Comparison of ENCODE assay signal across 8 cellular contexts in genomic region chr3:179651687-179652466, GRCh38. TPM values are rescaled to one million over a fixed set of nuclear protein-coding genes. Genes with fewer than 3 reads are reported as not detected.
DNase-seq lines count a peak whose midpoint lies in the region; ATAC-seq and TF ChIP-seq lines count a peak whose summit lies in the region.

No MANE protein-coding gene starts in this region.

- H3K36me3 Mint-ChIP-seq in progenitor cell of endocrine pancreas (ENCODE audit: insufficient read depth): no peaks in the 10 kb centered on the region

- peaks cover 21% of the 10 kb centered on the region for H4K20me1 ChIP-seq in PC-3 (ENCODE audit: low read length)

- H3K9me3 ChIP-seq in PC-3 (ENCODE audit: low read length): no peaks in the 10 kb centered on the region

- H3K27me3 ChIP-seq in GM06990 (replicated peaks; ENCODE audit: control insufficient read depth, insufficient read depth, low read length) (no peaks in the 10 kb centered on the region), PC-3 (ENCODE audit: low read length) (no peaks in the 10 kb centered on the region)

- peak overlapping the region; percentile 64 for H3K4me3 ChIP-seq in GM06990 (replicated peaks; ENCODE audit: low read depth, low read length)
- peak overlapping the region; percentile 76 for H3K4me3 ChIP-seq in PC-3 (ENCODE audit: low read length)
- peak overlapping the region; percentile 50 for H3K4me3 ChIP-seq in epithelial cell of esophagus (ENCODE audit: low read length)

- H3K79me2 ChIP-seq in PC-3 (ENCODE audit: low read length): peaks cover 35% of the 10 kb centered on the region

- H3K4me2 ChIP-seq in PC-3 (ENCODE audit: low read length): peak overlapping the region; percentile 88

- H3F3A ChIP-seq in PC-3 (ENCODE audit: low read length, unreplicated experiment): no peaks in the 10 kb centered on the region

- no TSS peak for BruUV-seq in PC-3 (replicated peaks; lab: Mats Ljungman, UMichigan)

- peaks cover 9% of the 10 kb centered on the region for H3K4me1 Mint-ChIP-seq in progenitor cell of endocrine pancreas (ENCODE audit: low read depth)

- H3K9me3 Mint-ChIP-seq in progenitor cell of endocrine pancreas (ENCODE audit: low read depth): no peaks in the 10 kb centered on the region

- peak overlapping the region; percentile 44; the same call in 1 of the 2 replicates for H3K27ac ChIP-seq in PC-3 (ENCODE audit: low read length)

- H3K27me3 Mint-ChIP-seq in progenitor cell of endocrine pancreas: peaks cover 12% of the 10 kb centered on the region

- no peak for TF ChIP-seq CTCF in GM06990 (IDR thresholded peaks at IDR 0.05; ENCODE audit: insufficient read depth, low read length, poor library complexity, severe bottlenecking)
- TF ChIP-seq CTCF in PC-3 (conservative IDR thresholded peaks at IDR 0.05; ENCODE audit: low read depth, low read length): no peak
- TF ChIP-seq CTCF in epithelial cell of esophagus (IDR thresholded peaks at IDR 0.05; ENCODE audit: insufficient read depth, low read depth, low read length, missing control alignments): no peak
- TF ChIP-seq CTCF in progenitor cell of endocrine pancreas (IDR thresholded peaks at IDR 0.05; ENCODE audit: unreplicated experiment): no peak

- no peaks in the 10 kb centered on the region for H3K9me2 ChIP-seq in PC-3 (replicated peaks; ENCODE audit: low read length)

- intact Hi-C loops in PC-3 (cut with micrococcal nuclease): loop anchor here (2.0 to 5.0 kb wide), 3 partner anchors 37 to 950 kb away; partner anchors contain the start of genes MRPL47, NDUFB5 and TTC14

- CTCF ChIA-PET in PC-3 (lab: Charles Lee): no interaction called here

- H3K36me3 ChIP-seq in GM06990 (ENCODE audit: control insufficient read depth, insufficient read depth, low read length) (no peaks in the 10 kb centered on the region), PC-3 (ENCODE audit: low read depth, low read length) (peaks cover 6% of the 10 kb centered on the region; the same call in 1 of the 2 replicates)

- H3K4me1 ChIP-seq in PC-3 (ENCODE audit: insufficient read depth, low read length): peaks cover 16% of the 10 kb centered on the region

- H3K27ac Mint-ChIP-seq in progenitor cell of endocrine pancreas: peak overlapping the region; percentile 26

- peak overlapping the region; percentile 80 for H3K4me3 Mint-ChIP-seq in progenitor cell of endocrine pancreas (ENCODE audit: low read depth)

- DNase-seq in GM06990 (ENCODE audit: extremely low read depth, insufficient read length) (no peak), PC-3 (no peak), epithelial cell of esophagus (ENCODE audit: low read depth) (no peak), progenitor cell of endocrine pancreas (ENCODE audit: low spot score, unreplicated experiment) (no peak), COR-L47 (lab: John Stamatoyannopoulos, UW) (no peak)
- DNase-seq in activated CD4-positive, alpha-beta T cell treated with anti-CD3 and anti-CD28 coated beads for 4 hours: no peak

- peak overlapping the region; percentile 89 for H2AFZ ChIP-seq in PC-3 (ENCODE audit: low read length)

- H3K9ac ChIP-seq in PC-3 (ENCODE audit: low read length): peak overlapping the region; percentile 81

- ATAC-seq in PC-3 (no peak), HG02981 (IDR thresholded peaks at IDR 0.05; ENCODE audit: unreplicated experiment) (no peak), HG03108 (IDR thresholded peaks at IDR 0.05; ENCODE audit: unreplicated experiment) (no peak)

- POLR2A ChIA-PET in PC-3 (lab: Charles Lee; ENCODE audit: unreplicated experiment): no interaction called here

RNA-seq across cellular contexts. Expression of gene USP13, which starts 1.0 kb away (rescaled TPM):
- total RNA-seq in PC-3 (2014; rRNA removed) (14.8 and 18.0 TPM in 2 replicates), progenitor cell of endocrine pancreas (10.7 and 11.8 TPM in 2 replicates)

RNA-seq across cellular contexts. Expression of gene NDUFB5, which starts 47.3 kb away (rescaled TPM):
- total RNA-seq in PC-3 (2014; rRNA removed): 125 and 126 TPM in 2 replicates
- total RNA-seq in progenitor cell of endocrine pancreas: 77.3 and 82.8 TPM in 2 replicates

RNA-seq across cellular contexts. Expression of gene MRPL47, which starts 47.4 kb away (rescaled TPM):
- 68.0 and 77.0 TPM in 2 replicates for total RNA-seq in PC-3 (2014; rRNA removed)
- total RNA-seq in progenitor cell of endocrine pancreas: 44.3 and 46.5 TPM in 2 replicates
